ENCODE assay signal across 6 cellular contexts in the genomic region with DNA sequence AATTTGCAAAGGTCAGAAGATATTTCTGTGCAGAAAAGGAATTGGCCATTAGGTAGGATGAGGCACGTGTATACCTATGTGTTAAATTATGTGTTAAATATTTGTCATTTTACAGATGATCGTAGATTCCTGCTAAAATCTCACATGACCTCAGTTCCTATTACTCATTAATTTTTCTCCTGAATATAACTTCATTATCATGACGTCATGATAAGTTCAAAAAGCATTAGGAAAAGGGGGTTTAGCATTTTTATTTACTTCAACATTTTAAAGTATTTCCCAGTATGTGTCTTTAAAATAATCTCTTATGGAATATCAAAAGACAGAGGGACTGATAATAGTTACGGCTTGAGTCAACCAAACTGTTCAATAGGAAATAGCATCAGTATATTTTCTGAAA.
"Had no signal": no experiment of that assay in that cellular context is flagged by ENCODE, and none has a peak within 500 bp of the region (broad histone marks: within the 10 kb centered on the region; RNA-seq: fewer than 3 reads in every experiment).

No MANE protein-coding gene starts in this region.

- FAIRE-seq: GM12891, GM12892, GM18507, GM19239 had no signal

- DNase-seq: GDM1, GF-D8 had no signal
